In the genomic region with DNA sequence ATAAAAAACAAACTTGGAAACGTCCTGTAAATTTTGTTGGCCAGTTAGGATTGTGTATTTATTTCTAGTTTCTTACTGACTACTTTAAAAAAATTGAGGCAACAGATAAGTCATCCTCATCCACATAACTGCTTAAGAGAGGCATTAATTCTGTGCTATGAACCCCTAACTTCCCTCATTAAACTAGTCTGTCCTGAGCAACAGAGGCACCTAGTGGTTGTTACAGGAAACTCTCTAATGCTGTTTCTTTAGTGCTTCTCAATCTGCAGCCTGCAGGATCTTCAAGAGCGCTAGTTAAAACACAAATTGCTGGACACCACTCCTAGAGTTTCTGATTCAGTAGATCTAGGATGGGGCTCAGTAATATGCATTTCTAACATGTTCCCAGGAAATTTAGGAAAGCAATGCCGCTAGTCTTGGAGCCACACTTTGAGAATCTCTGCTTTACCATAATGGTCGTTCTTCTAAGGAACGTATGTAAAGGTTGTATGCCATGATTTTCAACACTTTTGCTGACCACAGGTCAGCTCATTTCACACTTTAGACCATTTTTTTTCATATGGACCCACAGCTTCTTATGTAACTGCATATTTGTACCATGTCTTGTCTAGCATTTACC, we compare ENCODE assay signal across 7 cellular contexts.
DNase-seq lines count a peak whose midpoint lies in the region; ATAC-seq, FAIRE-seq and TF ChIP-seq lines count a peak whose summit lies in the region.

No MANE protein-coding gene starts in this region.

- H3K4me2 ChIP-seq in neural cell (ENCODE audit: low read length), result no peak overlapping the region

- CTCF ChIA-PET in WTC11 (lab: Charles Lee), result no interaction called here
- CTCF ChIA-PET in naive thymus-derived CD4-positive, alpha-beta T cell (lab: Charles Lee), result interaction anchor here (0.9 kb wide), 1 partner anchor 678 kb away, joined by 4 read pairs; no protein-coding TSS in a partner anchor

- H3K36me3 Mint-ChIP-seq in WTC11, result no peaks in the 10 kb centered on the region
- no peaks in the 10 kb centered on the region for H3K36me3 Mint-ChIP-seq in naive thymus-derived CD4-positive, alpha-beta T cell

- H3K4me1 ChIP-seq in naive thymus-derived CD4-positive, alpha-beta T cell (ENCODE audit: control insufficient read depth in 2 of 2, insufficient read depth in 2 of 2, low read length in 2 of 2), result no peaks in the 10 kb centered on the region

- no peaks in the 10 kb centered on the region for H3F3A ChIP-seq in neural cell (ENCODE audit: insufficient read depth, low read length, poor library complexity, severe bottlenecking)

- H3K9me3 ChIP-seq in neural cell (ENCODE audit: low read length), result no peaks in the 10 kb centered on the region
- no peaks in the 10 kb centered on the region for H3K9me3 ChIP-seq in naive thymus-derived CD4-positive, alpha-beta T cell (ENCODE audit: control insufficient read depth in 2 of 3, low read length in 3 of 3)

- TF ChIP-seq EP300 in neural cell (conservative IDR thresholded peaks at IDR 0.05; ENCODE audit: poor library complexity, severe bottlenecking), result no peak

- POLR2A ChIA-PET in WTC11 (lab: Charles Lee), result no interaction called here
- POLR2A ChIA-PET in naive thymus-derived CD4-positive, alpha-beta T cell (lab: Charles Lee), result no interaction called here

- intact Hi-C loops in naive thymus-derived CD4-positive, alpha-beta T cell (cut with micrococcal nuclease), result loop anchor here in 1 of 2 donors (5.0 kb wide), 1 partner anchor 713 kb away; no protein-coding TSS in a partner anchor

- no peaks in the 10 kb centered on the region for H3K79me2 ChIP-seq in neural cell (replicated peaks; ENCODE audit: insufficient read depth, low read length)

- no peak overlapping the region for H3K4me3 ChIP-seq in neural cell (ENCODE audit: low read length)
- no peak overlapping the region for H3K4me3 ChIP-seq in naive thymus-derived CD4-positive, alpha-beta T cell (ENCODE audit: low read length)

- peak; percentile 79 for FAIRE-seq in H54 (lab: Jason Lieb, UNC)

- no peak overlapping the region for H2AFZ ChIP-seq in neural cell (ENCODE audit: low read depth, low read length)

- H3K9me2 ChIP-seq in neural cell (ENCODE audit: insufficient read depth, low read length), result no peaks in the 10 kb centered on the region

- no peak overlapping the region for H3K27ac Mint-ChIP-seq in WTC11
- no peak overlapping the region for H3K27ac Mint-ChIP-seq in naive thymus-derived CD4-positive, alpha-beta T cell

- DNase-seq in H54 (ENCODE audit: insufficient read length, low spot score) (peak; percentile 4), NAMALWA (ENCODE audit: low spot score) (peak; percentile 60), WTC11 (ENCODE audit: low spot score) (no peak)
- DNase-seq in naive thymus-derived CD4-positive, alpha-beta T cell, result no peak

- TF ChIP-seq POLR2A in H54 (IDR thresholded peaks at IDR 0.05; ENCODE audit: low read depth, low read length), result no peak

- no peaks in the 10 kb centered on the region for H3K27me3 ChIP-seq in neural cell (ENCODE audit: insufficient read depth, low read depth, low read length)
- no peaks in the 10 kb centered on the region for H3K27me3 ChIP-seq in naive thymus-derived CD4-positive, alpha-beta T cell (ENCODE audit: control insufficient read depth in 2 of 2, insufficient read depth in 2 of 2, low read length in 2 of 2)

- no peaks in the 10 kb centered on the region for H4K20me1 ChIP-seq in neural cell (ENCODE audit: insufficient read depth)

- H3K4me1 Mint-ChIP-seq in WTC11, result no peaks in the 10 kb centered on the region
- H3K4me1 Mint-ChIP-seq in naive thymus-derived CD4-positive, alpha-beta T cell, result no peaks in the 10 kb centered on the region

- no peaks in the 10 kb centered on the region for H3K9me3 Mint-ChIP-seq in WTC11
- peaks cover 0 to 5% (median 0%) of the 10 kb centered on the region in 11 donors for H3K9me3 Mint-ChIP-seq in naive thymus-derived CD4-positive, alpha-beta T cell

- no peak overlapping the region for H3K9ac ChIP-seq in neural cell (ENCODE audit: low read length)

- H3K36me3 ChIP-seq in neural cell (ENCODE audit: insufficient read depth, low read length), result no peaks in the 10 kb centered on the region
- H3K36me3 ChIP-seq in naive thymus-derived CD4-positive, alpha-beta T cell (ENCODE audit: control insufficient read depth in 2 of 3, insufficient read depth in 3 of 3, low read length in 3 of 3), result no peaks in the 10 kb centered on the region

- no peak overlapping the region for H3K4me3 Mint-ChIP-seq in WTC11
- no peak overlapping the region for H3K4me3 Mint-ChIP-seq in naive thymus-derived CD4-positive, alpha-beta T cell

- no peaks in the 10 kb centered on the region; the same call in none of the 2 replicates for H3K27me3 Mint-ChIP-seq in WTC11 (ENCODE audit: low read depth)
- peaks cover 0 to 39% (median 18%) of the 10 kb centered on the region in 5 donors for H3K27me3 Mint-ChIP-seq in naive thymus-derived CD4-positive, alpha-beta T cell

- no peak for TF ChIP-seq RAD21 in neural cell (conservative IDR thresholded peaks at IDR 0.05)

- TF ChIP-seq CTCF in WTC11 (IDR thresholded peaks at IDR 0.05), result peak; percentile 49; the same call in 1 of the 2 replicates
- peak; percentile 32 for TF ChIP-seq CTCF in neural cell (IDR thresholded peaks at IDR 0.05; ENCODE audit: poor library complexity, severe bottlenecking)

- H3K27ac ChIP-seq in neural cell (ENCODE audit: low read length), result no peak overlapping the region
- no peak overlapping the region for H3K27ac ChIP-seq in naive thymus-derived CD4-positive, alpha-beta T cell (ENCODE audit: low read depth, low read length)

- ATAC-seq in GM18498 (IDR thresholded peaks at IDR 0.05; ENCODE audit: unreplicated experiment) (peak; percentile 86), WTC11 (peak; percentile 91), HG02970 (IDR thresholded peaks at IDR 0.05; ENCODE audit: low FRiP score, unreplicated experiment) (no peak)
- no peak for ATAC-seq in naive thymus-derived CD4-positive, alpha-beta T cell

TF ChIP-seq in WTC11, 78 proteins besides CTCF, POLR2A, EP300 and RAD21 (continues in another document):
- no peak for TF ChIP-seq SOX15 (CRISPR knock-in tag; IDR thresholded peaks at IDR 0.05)
- no peak for TF ChIP-seq MYBL2 (CRISPR knock-in tag; IDR thresholded peaks at IDR 0.05)
- no peak for TF ChIP-seq ZNF138 (CRISPR knock-in tag; conservative IDR thresholded peaks at IDR 0.05)
- no peak for TF ChIP-seq ZNF416 (CRISPR knock-in tag; IDR thresholded peaks at IDR 0.05)
- no peak for TF ChIP-seq GABPB1 (CRISPR knock-in tag; IDR thresholded peaks at IDR 0.05)
- TF ChIP-seq IRF2 (CRISPR knock-in tag; IDR thresholded peaks at IDR 0.05; ENCODE audit: borderline replicate concordance, low read depth), result no peak
- TF ChIP-seq GTF2I (CRISPR knock-in tag; conservative IDR thresholded peaks at IDR 0.05), result no peak
- TF ChIP-seq TEAD1 (CRISPR knock-in tag; IDR thresholded peaks at IDR 0.05), result no peak
- no peak for TF ChIP-seq GRHL2 (CRISPR knock-in tag; IDR thresholded peaks at IDR 0.05; ENCODE audit: insufficient replicate concordance, severe bottlenecking)
- no peak for TF ChIP-seq ESRRA (CRISPR knock-in tag; IDR thresholded peaks at IDR 0.05; ENCODE audit: borderline replicate concordance)
- TF ChIP-seq ZBTB21 (CRISPR knock-in tag; IDR thresholded peaks at IDR 0.05; ENCODE audit: borderline replicate concordance), result no peak
- no peak for TF ChIP-seq NR3C1 (CRISPR knock-in tag; conservative IDR thresholded peaks at IDR 0.05; ENCODE audit: low read depth)

TF ChIP-seq in neural cell, 6 proteins besides CTCF, POLR2A, EP300 and RAD21:
- TF ChIP-seq SMC3 (conservative IDR thresholded peaks at IDR 0.05; ENCODE audit: poor library complexity) (no peak), EZH2 (IDR thresholded peaks at IDR 0.05; ENCODE audit: borderline replicate concordance, insufficient read depth, low read length, poor library complexity, severe bottlenecking) (no peak), MXI1 (conservative IDR thresholded peaks at IDR 0.05; ENCODE audit: poor library complexity, severe bottlenecking) (no peak), POLR2AphosphoS5 (IDR thresholded peaks at IDR 0.05) (no peak), TAF1 (IDR thresholded peaks at IDR 0.05; ENCODE audit: low read depth) (no peak)
- TF ChIP-seq, protein P1, sequence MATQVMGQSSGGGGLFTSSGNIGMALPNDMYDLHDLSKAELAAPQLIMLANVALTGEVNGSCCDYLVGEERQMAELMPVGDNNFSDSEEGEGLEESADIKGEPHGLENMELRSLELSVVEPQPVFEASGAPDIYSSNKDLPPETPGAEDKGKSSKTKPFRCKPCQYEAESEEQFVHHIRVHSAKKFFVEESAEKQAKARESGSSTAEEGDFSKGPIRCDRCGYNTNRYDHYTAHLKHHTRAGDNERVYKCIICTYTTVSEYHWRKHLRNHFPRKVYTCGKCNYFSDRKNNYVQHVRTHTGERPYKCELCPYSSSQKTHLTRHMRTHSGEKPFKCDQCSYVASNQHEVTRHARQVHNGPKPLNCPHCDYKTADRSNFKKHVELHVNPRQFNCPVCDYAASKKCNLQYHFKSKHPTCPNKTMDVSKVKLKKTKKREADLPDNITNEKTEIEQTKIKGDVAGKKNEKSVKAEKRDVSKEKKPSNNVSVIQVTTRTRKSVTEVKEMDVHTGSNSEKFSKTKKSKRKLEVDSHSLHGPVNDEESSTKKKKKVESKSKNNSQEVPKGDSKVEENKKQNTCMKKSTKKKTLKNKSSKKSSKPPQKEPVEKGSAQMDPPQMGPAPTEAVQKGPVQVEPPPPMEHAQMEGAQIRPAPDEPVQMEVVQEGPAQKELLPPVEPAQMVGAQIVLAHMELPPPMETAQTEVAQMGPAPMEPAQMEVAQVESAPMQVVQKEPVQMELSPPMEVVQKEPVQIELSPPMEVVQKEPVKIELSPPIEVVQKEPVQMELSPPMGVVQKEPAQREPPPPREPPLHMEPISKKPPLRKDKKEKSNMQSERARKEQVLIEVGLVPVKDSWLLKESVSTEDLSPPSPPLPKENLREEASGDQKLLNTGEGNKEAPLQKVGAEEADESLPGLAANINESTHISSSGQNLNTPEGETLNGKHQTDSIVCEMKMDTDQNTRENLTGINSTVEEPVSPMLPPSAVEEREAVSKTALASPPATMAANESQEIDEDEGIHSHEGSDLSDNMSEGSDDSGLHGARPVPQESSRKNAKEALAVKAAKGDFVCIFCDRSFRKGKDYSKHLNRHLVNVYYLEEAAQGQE (IDR thresholded peaks at IDR 0.05; ENCODE audit: borderline replicate concordance), result no peak
TF ChIP-seq in neural cell: peak in this region for 0.

Comparison
In these comparisons a context has a peak if more than half of its experiments do, and no peak if none do; other contexts are left out.
1. ATAC-seq: peak in GM18498 (single experiment) and WTC11 (single experiment); none in HG02970 (single experiment) and naive thymus-derived CD4-positive, alpha-beta T cell (single experiment).
2. DNase-seq: peak in H54 (single experiment) and NAMALWA (single experiment); none in WTC11 (single experiment) and naive thymus-derived CD4-positive, alpha-beta T cell (0 of 9).